Comparison of ENCODE assay signal across 1 cellular context in genomic region chr10:125162181-125162906, GRCh38.
TF ChIP-seq lines count a peak whose summit lies in the region.

No MANE protein-coding gene starts in this region.

TF ChIP-seq in HCT116, 20 proteins besides CTCF, POLR2A, EP300 and RAD21 (continued from another document):
- no peak for TF ChIP-seq TCF7L2 (IDR thresholded peaks at IDR 0.05; ENCODE audit: borderline replicate concordance, extremely low read depth, insufficient read depth, insufficient read length)
- no peak for TF ChIP-seq EGR1 (IDR thresholded peaks at IDR 0.05; ENCODE audit: low read depth)
TF ChIP-seq in HCT116: peak in this region for 0.
